32 cellular contexts compared by ENCODE assay signal in the genomic region with DNA sequence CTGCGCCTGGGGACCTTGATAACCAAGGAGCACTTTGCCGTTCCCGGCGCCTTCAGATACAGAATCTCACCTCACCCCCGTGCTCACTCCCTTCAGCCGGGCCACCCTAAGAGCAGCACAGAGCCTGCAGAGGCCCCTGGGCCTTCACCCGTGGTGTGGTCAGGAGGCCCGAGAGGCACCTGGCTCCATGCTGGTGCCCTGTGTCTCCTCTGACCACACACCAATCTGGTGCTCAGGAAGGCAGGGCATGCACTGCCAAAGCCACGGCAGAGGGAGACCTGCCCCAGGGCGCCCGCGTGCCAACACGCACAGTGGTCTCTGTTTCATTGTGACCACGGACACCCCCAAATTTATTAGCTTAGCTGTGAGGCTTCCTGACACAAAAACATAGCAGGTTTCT. TPM values are rescaled to one million over a fixed set of nuclear protein-coding genes. Genes with fewer than 3 reads are reported as not detected.
"Had no signal": no experiment of that assay in that cellular context is flagged by ENCODE, and none has a peak within 500 bp of the region (broad histone marks: within the 10 kb centered on the region; RNA-seq: fewer than 3 reads in every experiment).

No MANE protein-coding gene starts in this region.

- DNase-seq: naive B cell; naive thymus-derived CD8-positive, alpha-beta T cell; nephron progenitor cell; occipital lobe; ovary; posterior cingulate gyrus; psoas muscle; right lobe of liver; spleen; stimulated activated CD4-positive, alpha-beta T cell treated with anti-CD3 and anti-CD28 coated beads, Interleukin-12 subunit alpha, Interleukin-12 subunit beta, amount 100 ng/mL, for 4 hours; stimulated activated CD4-positive, alpha-beta T cell treated with anti-CD3 and anti-CD28 coated beads, Interleukin-1b, Interleukin-23, amount 100 ng/mL, for 48 hours; stimulated activated CD4-positive, alpha-beta T cell treated with anti-CD3 and anti-CD28 coated beads, Interleukin-4, amount 100 ng/mL, for 1 hour; stimulated activated CD4-positive, alpha-beta T cell treated with anti-CD3 and anti-CD28 coated beads, Interleukin-4, amount 100 ng/mL, for 4 hours; stimulated activated CD8-positive, alpha-beta memory T cell treated with anti-CD3 and anti-CD28 coated beads, Interleukin-4, amount 100 ng/mL, for 48 hours; stimulated activated naive CD4-positive, alpha-beta T cell; thyroid gland; trophoblast cell had no signal

- H2AFZ ChIP-seq: parathyroid adenoma had no signal

- ATAC-seq: naive thymus-derived CD8-positive, alpha-beta T cell; natural killer cell treated with Interleukin-12 subunit alpha and Interleukin-12 subunit beta and Interleukin-15 and Interleukin-18, amount 100 ng/mL, for 72 hours; psoas muscle; right cardiac atrium; right lobe of liver; stimulated activated memory B cell treated with anti-CD40 and anti-IgM and Interleukin-4, amounts not matched to agents 10 μg/mL and 1 μg/mL and 100 μg/mL, for 72 hours had no signal

- H3K4me3 ChIP-seq: ovary, psoas muscle, right lobe of liver, skin epidermis, smooth muscle cell, spleen, thoracic aorta, thyroid gland, tibial nerve, upper lobe of left lung, vagina had no signal

- H3K27me3 ChIP-seq: ovary had no signal

- H3K9ac ChIP-seq: parathyroid adenoma had no signal

- H3K4me2 ChIP-seq: smooth muscle cell had no signal

- H3K27ac ChIP-seq: ovary, parathyroid adenoma, psoas muscle, right lobe of liver, skin epidermis, spleen, thoracic aorta, thyroid gland, tibial nerve, upper lobe of left lung, vagina had no signal

- H3K9me3 ChIP-seq: ovary, psoas muscle, right lobe of liver, spleen, thoracic aorta, thyroid gland, tibial nerve, upper lobe of left lung, vagina had no signal

- H3K36me3 ChIP-seq: ovary, right lobe of liver, spleen, thoracic aorta, thyroid gland, tibial nerve, upper lobe of left lung, vagina had no signal

- H3K4me1 ChIP-seq: parathyroid adenoma, psoas muscle had no signal

RNA-seq across cellular contexts. Expression of a gene that starts 11.3 kb away (rescaled TPM):
- total RNA-seq: myocyte; naive thymus-derived CD8-positive, alpha-beta T cell; natural killer cell treated with Interleukin-12 subunit alpha and Interleukin-12 subunit beta and Interleukin-15 and Interleukin-18, amount 100 ng/mL, for 72 hours; occipital lobe; osteoblast; renal cortical epithelial cell; right lobe of liver; spleen; temporal lobe; thoracic aorta; thyroid gland; tibial nerve; ureter had no signal
- polyA plus RNA-seq: naive thymus-derived CD8-positive, alpha-beta T cell; ovary; right cardiac atrium had no signal
